ENCODE assay signal across 13 cellular contexts in genomic region chr10:132322621-132323048, GRCh38. TPM values are rescaled to one million over a fixed set of nuclear protein-coding genes. Genes with fewer than 3 reads are reported as not detected.
DNase-seq lines count a peak whose midpoint lies in the region; ATAC-seq and TF ChIP-seq lines count a peak whose summit lies in the region.
"Had no signal": no experiment of that assay in that cellular context is flagged by ENCODE, and none has a peak within 500 bp of the region (broad histone marks: within the 10 kb centered on the region; RNA-seq: fewer than 3 reads in every experiment).

No MANE protein-coding gene starts in this region.

- peaks cover 5% of the 10 kb centered on the region; the same call in 1 of the 2 replicates for H3K4me1 Mint-ChIP-seq in WTC11

- RAD21 ChIA-PET in HCT116 (lab: Charles Lee; ENCODE audit: low non-redundant PET in 1 of 2, low total read pairs in 2 of 2, uncharacterized antibody in 2 of 2, unreplicated experiment in 2 of 2) = no interaction called here

- no peaks in the 10 kb centered on the region for H3K27me3 Mint-ChIP-seq in WTC11 (ENCODE audit: low read depth)
- H3K27me3 Mint-ChIP-seq: CD4-positive, alpha-beta memory T cell had no signal

- H3K4me1 ChIP-seq in HCT116 (ENCODE audit: control insufficient read depth in 1 of 2, insufficient read depth in 2 of 2, low read length in 2 of 2) (peaks cover 15 to 32% of the 10 kb centered on the region in 2 experiments), left lung (peaks cover 0 to 37% of the 10 kb centered on the region in 2 donors)
- no peaks in the 10 kb centered on the region for H3K4me1 ChIP-seq in effector memory CD4-positive, alpha-beta T cell (ENCODE audit: control insufficient read depth, insufficient read depth, low read length, poor library complexity, severe bottlenecking)

- no TSS peak for BruUV-seq in HCT116 (replicated peaks; lab: Mats Ljungman, UMichigan)

- TF ChIP-seq CTCF in AG04449 (IDR thresholded peaks at IDR 0.05; ENCODE audit: insufficient read depth, low read length, missing control alignments) = peak; percentile 27
- TF ChIP-seq CTCF in HCT116 (IDR thresholded peaks at IDR 0.05 in 2 of 3, conservative IDR thresholded peaks at IDR 0.05 in 1 of 3; ENCODE audit: borderline replicate concordance in 1 of 3, insufficient read depth in 1 of 3, low read depth in 2 of 3, low read length in 2 of 3) = no peak; a peak in 1 of 6 replicates
- TF ChIP-seq CTCF in WTC11 (IDR thresholded peaks at IDR 0.05) = no peak
- no peak for TF ChIP-seq CTCF in left lung (IDR thresholded peaks at IDR 0.05)

- no peaks in the 10 kb centered on the region for H3K9me2 ChIP-seq in HCT116 (ENCODE audit: insufficient read depth)

- POLR2A ChIA-PET in AG04449 (lab: Yijun Ruan, JAX) (no interaction called here), HCT116 (lab: Charles Lee) (no interaction called here), WTC11 (lab: Charles Lee) (no interaction called here)

- H4K20me1 ChIP-seq in HCT116 (ENCODE audit: insufficient read depth) = no peaks in the 10 kb centered on the region

- no peak for DNase-seq in AG04449 (ENCODE audit: low read depth, low spot score)
- DNase-seq in HCT116 (ENCODE audit: low read depth, low spot score) = no peak
- DNase-seq in WTC11 (ENCODE audit: low spot score) = no peak
- DNase-seq in left lung = peak in 1 of 2 donors; percentile 29
- no peak for DNase-seq in NAMALWA (ENCODE audit: low spot score)
- no peak for DNase-seq in effector memory CD4-positive, alpha-beta T cell
- DNase-seq in Ammon's horn (ENCODE audit: low spot score) = no peak
- DNase-seq in NCI-H1930 (lab: John Stamatoyannopoulos, UW) = no peak
- DNase-seq: activated CD4-positive, alpha-beta T cell treated with anti-CD3 and anti-CD28 coated beads, Interleukin-2, amount 50 U/mL, for 4 hours; CD4-positive, alpha-beta memory T cell; NCI-H2171 treated with DMSO at 0.1 percent for 48 hours had no signal

- no peak for TF ChIP-seq POLR2A in HCT116 (IDR thresholded peaks at IDR 0.05; ENCODE audit: borderline replicate concordance, extremely low read depth, insufficient read depth, insufficient read length)

- CTCF ChIA-PET in AG04449 (lab: Yijun Ruan, JAX) (no interaction called here), HCT116 (lab: Charles Lee) (no interaction called here), WTC11 (lab: Charles Lee) (no interaction called here)

- no peaks in the 10 kb centered on the region for H3K79me2 ChIP-seq in HCT116 (ENCODE audit: insufficient read depth, low read length)

- H3K9me3 Mint-ChIP-seq in WTC11 = 0 out of 2 replicates have a peak, but pooled peaks cover 12% of the 10 kb centered on the region

- intact Hi-C loops in HCT116 (cut with micrococcal nuclease) = no loop called here
- intact Hi-C loops in left lung (cut with DNase I) = no loop called here

- H3K27ac ChIP-seq in HCT116 (ENCODE audit: low read depth, low read length) (no peak overlapping the region), left lung (peak overlapping the region in 1 of 2 donors; percentile 58)
- no peak overlapping the region for H3K27ac ChIP-seq in effector memory CD4-positive, alpha-beta T cell (ENCODE audit: insufficient read depth, low read length, poor library complexity, severe bottlenecking)
- H3K27ac ChIP-seq: thoracic aorta had no signal

- TF ChIP-seq RAD21 in HCT116 (IDR thresholded peaks at IDR 0.05; ENCODE audit: low read depth) = no peak

- H3K9ac ChIP-seq in HCT116 (ENCODE audit: low read length) = no peak overlapping the region

- no peaks in the 10 kb centered on the region for H3K27me3 ChIP-seq in HCT116 (ENCODE audit: insufficient read depth, low read length)
- no peaks in the 10 kb centered on the region for H3K27me3 ChIP-seq in left lung
- no peaks in the 10 kb centered on the region for H3K27me3 ChIP-seq in effector memory CD4-positive, alpha-beta T cell (replicated peaks; ENCODE audit: control insufficient read depth, insufficient read depth, low read length, poor library complexity, severe bottlenecking)

- H3K4me2 ChIP-seq in HCT116 (ENCODE audit: low read length) = no peak overlapping the region

- H3K27ac Mint-ChIP-seq in WTC11 = no peak overlapping the region

- peaks cover 27% of the 10 kb centered on the region for H3K36me3 Mint-ChIP-seq in WTC11

- H2AFZ ChIP-seq in HCT116 (ENCODE audit: low read depth, low read length, poor library complexity, severe bottlenecking) = no peak overlapping the region

- no peaks in the 10 kb centered on the region for H3K9me3 ChIP-seq in HCT116 (ENCODE audit: control insufficient read depth in 1 of 2, insufficient read depth in 1 of 2, low read depth in 1 of 2, low read length in 2 of 2)
- H3K9me3 ChIP-seq in left lung = no peaks in the 10 kb centered on the region
- no peaks in the 10 kb centered on the region for H3K9me3 ChIP-seq in effector memory CD4-positive, alpha-beta T cell (ENCODE audit: control insufficient read depth, low read length)
- H3K9me3 ChIP-seq: thoracic aorta had no signal

- no peak overlapping the region for H3K4me3 Mint-ChIP-seq in WTC11
- H3K4me3 Mint-ChIP-seq: CD4-positive, alpha-beta memory T cell had no signal

- no peak for ATAC-seq in HCT116
- ATAC-seq in WTC11 = no peak
- ATAC-seq in left lung = peak; percentile 46
- ATAC-seq: activated naive CD4-positive, alpha-beta T cell treated with anti-CD3 and anti-CD28 coated beads, Interleukin-2, amount 50 U/mL, for 72 hours had no signal

- H3K4me3 ChIP-seq in AG04449 (ENCODE audit: low read depth, low read length) = no peak overlapping the region
- H3K4me3 ChIP-seq in HCT116 (replicated peaks in 1 of 2; ENCODE audit: low read depth in 1 of 2, low read length in 2 of 2) = no peak overlapping the region
- H3K4me3 ChIP-seq in left lung = no peak overlapping the region
- no peak overlapping the region for H3K4me3 ChIP-seq in effector memory CD4-positive, alpha-beta T cell (ENCODE audit: insufficient read depth, low read depth, low read length, poor library complexity, severe bottlenecking)
- H3K4me3 ChIP-seq: thoracic aorta had no signal

- no peaks in the 10 kb centered on the region for H3K36me3 ChIP-seq in HCT116 (ENCODE audit: control insufficient read depth in 1 of 2, insufficient read depth in 2 of 2, low read length in 2 of 2)
- peaks cover 0 to 5% of the 10 kb centered on the region in 2 donors for H3K36me3 ChIP-seq in left lung
- no peaks in the 10 kb centered on the region for H3K36me3 ChIP-seq in effector memory CD4-positive, alpha-beta T cell (ENCODE audit: control insufficient read depth, insufficient read depth, low read length)
- H3K36me3 ChIP-seq: thoracic aorta had no signal

TF ChIP-seq in HCT116, 20 proteins besides CTCF, POLR2A, EP300 and RAD21 (continues in another document):
- TF ChIP-seq CEBPB (IDR thresholded peaks at IDR 0.05; ENCODE audit: low read depth) = peak; percentile 69; the same call in 1 of the 2 replicates

TF ChIP-seq in WTC11, 78 proteins besides CTCF, POLR2A, EP300 and RAD21:
- TF ChIP-seq GABPB1 (CRISPR knock-in tag; IDR thresholded peaks at IDR 0.05) (peak; percentile 91), PRDM15 (CRISPR knock-in tag; IDR thresholded peaks at IDR 0.05) (no peak)

RNA-seq across cellular contexts. Expression of gene LRRC27, which starts 9.4 kb away (rescaled TPM):
- total RNA-seq in HCT116 (2021; ENCODE audit: unreplicated experiment) = 4.1 TPM
- polyA plus RNA-seq in HCT116 (2012) = 1.7 and 2.7 TPM in 2 replicates
- 4.0 to 4.6 TPM (median 4.4 TPM) in 3 replicates for total RNA-seq in WTC11 (2021)
- total RNA-seq in left lung = 10 to 100 TPM; 11.7 to 12.6 TPM

RNA-seq across cellular contexts. Expression of gene STK32C, which starts 14.9 kb away (rescaled TPM):
- total RNA-seq in HCT116 (2021; ENCODE audit: unreplicated experiment) (29.7 TPM), WTC11 (2021) (20.7 to 23.2 TPM (median 22.2 TPM) in 3 replicates), left lung (10 to 100 TPM; 13.2 to 18.2 TPM)
- polyA plus RNA-seq in HCT116 (2012) = 33.6 and 34.4 TPM in 2 replicates
